Comparison of ENCODE assay signal across 26 cellular contexts in the genomic region with DNA sequence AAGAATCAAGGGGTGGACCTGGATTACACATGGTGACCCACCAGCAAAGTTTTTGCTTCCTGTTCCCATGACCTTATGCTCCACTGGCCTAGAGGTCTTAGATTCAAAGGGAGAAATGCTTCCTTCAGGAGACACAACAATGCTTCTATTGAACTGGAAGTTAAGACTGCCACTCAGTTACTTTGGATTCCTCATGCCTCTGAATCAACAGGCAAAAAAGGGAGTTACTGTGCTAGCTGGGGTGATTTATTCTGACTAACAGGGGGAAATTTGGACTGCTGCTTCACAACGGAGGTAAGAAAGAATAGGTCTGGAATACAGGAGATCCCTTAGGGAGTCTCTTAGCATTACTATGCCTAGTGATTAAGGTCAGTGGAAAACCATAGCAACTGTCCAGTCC. TPM values are rescaled to one million over a fixed set of nuclear protein-coding genes. Genes with fewer than 3 reads are reported as not detected.
DNase-seq lines count a peak whose midpoint lies in the region; ATAC-seq and TF ChIP-seq lines count a peak whose summit lies in the region.
"Had no signal": no experiment of that assay in that cellular context is flagged by ENCODE, and none has a peak within 500 bp of the region (broad histone marks: within the 10 kb centered on the region; RNA-seq: fewer than 3 reads in every experiment).

No MANE protein-coding gene starts in this region.

- H3K27ac Mint-ChIP-seq in HFFc6 = no peak overlapping the region
- H3K27ac Mint-ChIP-seq: CD4-positive, alpha-beta T cell had no signal

- TF ChIP-seq CTCF in mammary epithelial cell (conservative IDR thresholded peaks at IDR 0.05 in 1 of 2, IDR thresholded peaks at IDR 0.05 in 1 of 2; ENCODE audit: extremely low read depth in 1 of 2, insufficient read depth in 1 of 2, low read depth in 1 of 2, low read length in 2 of 2) = no peak
- TF ChIP-seq CTCF in breast epithelium (IDR thresholded peaks at IDR 0.05) = no peak
- no peak for TF ChIP-seq CTCF in epithelial cell of esophagus (IDR thresholded peaks at IDR 0.05; ENCODE audit: insufficient read depth, low read depth, low read length, missing control alignments)
- no peak for TF ChIP-seq CTCF in HFFc6 (IDR thresholded peaks at IDR 0.05)
- no peak for TF ChIP-seq CTCF in esophagus squamous epithelium (IDR thresholded peaks at IDR 0.05)

- H3K27ac ChIP-seq in mammary epithelial cell (ENCODE audit: insufficient read depth, low read depth, low read length) (no peak overlapping the region), breast epithelium (no peak overlapping the region), esophagus squamous epithelium (no peak overlapping the region)
- H3K27ac ChIP-seq: 22Rv1, BLaER1, HL-60 had no signal

- H3K9me3 Mint-ChIP-seq in HFFc6 = peaks cover 17% of the 10 kb centered on the region

- 36% methylated on average over 1 of the region's 1 CpG for WGBS in mammary epithelial cell (ENCODE audit: low coverage, missing lambda C conversion rate)
- WGBS in esophagus squamous epithelium, 2 donors = 33 to 40% methylated on average over 1 of the region's 1 CpG

- H3K27me3 ChIP-seq in mammary epithelial cell (ENCODE audit: insufficient read depth, low read length) (peaks cover 3% of the 10 kb centered on the region), breast epithelium (no peaks in the 10 kb centered on the region), esophagus squamous epithelium (peaks cover 0 to 10% (median 0%) of the 10 kb centered on the region in 4 donors)
- H3K27me3 ChIP-seq: BLaER1 had no signal

- BruUV-seq in mammary epithelial cell (replicated peaks; lab: Mats Ljungman, UMichigan) = no TSS peak

- H2AFZ ChIP-seq in mammary epithelial cell (ENCODE audit: low read depth, low read length) = no peak overlapping the region

- H3K79me2 ChIP-seq in mammary epithelial cell (ENCODE audit: insufficient read depth, low read length) = no peaks in the 10 kb centered on the region

- H3K4me3 Mint-ChIP-seq in HFFc6 = no peak overlapping the region
- H3K4me3 Mint-ChIP-seq: CD4-positive, alpha-beta T cell had no signal

- no peak overlapping the region for H3K9ac ChIP-seq in mammary epithelial cell (ENCODE audit: insufficient read depth, low read length)
- H3K9ac ChIP-seq: BLaER1 had no signal

- H3K36me3 ChIP-seq in mammary epithelial cell (ENCODE audit: insufficient read depth, low read length) = no peaks in the 10 kb centered on the region
- no peaks in the 10 kb centered on the region for H3K36me3 ChIP-seq in breast epithelium
- no peaks in the 10 kb centered on the region for H3K36me3 ChIP-seq in esophagus squamous epithelium
- H3K36me3 ChIP-seq: BLaER1, HAP-1 had no signal

- no peak for ATAC-seq in esophagus mucosa
- ATAC-seq: GM12878 had no signal

- CTCF ChIA-PET in mammary epithelial cell (lab: Charles Lee; ENCODE audit: low non-redundant PET) = no interaction called here

- no peak for TF ChIP-seq POLR2A in breast epithelium (IDR thresholded peaks at IDR 0.05)
- no peak for TF ChIP-seq POLR2A in esophagus squamous epithelium (IDR thresholded peaks at IDR 0.05)

- no peaks in the 10 kb centered on the region for H4K20me1 ChIP-seq in mammary epithelial cell (ENCODE audit: insufficient read depth, low read length)
- H4K20me1 ChIP-seq: BLaER1 had no signal

- no peaks in the 10 kb centered on the region for H3K9me3 ChIP-seq in mammary epithelial cell (replicated peaks; ENCODE audit: insufficient read depth, low read length)
- no peaks in the 10 kb centered on the region for H3K9me3 ChIP-seq in breast epithelium
- no peaks in the 10 kb centered on the region for H3K9me3 ChIP-seq in esophagus squamous epithelium
- H3K9me3 ChIP-seq: BLaER1, Caco-2, HAP-1 had no signal

- no peaks in the 10 kb centered on the region for H3K27me3 Mint-ChIP-seq in HFFc6 (ENCODE audit: insufficient read depth)

- H3K4me1 ChIP-seq in mammary epithelial cell (ENCODE audit: insufficient read depth, low read length) (no peaks in the 10 kb centered on the region), breast epithelium (no peaks in the 10 kb centered on the region), esophagus squamous epithelium (no peaks in the 10 kb centered on the region)
- H3K4me1 ChIP-seq: BLaER1, Caco-2, HAP-1 had no signal

- H3K4me2 ChIP-seq in mammary epithelial cell (ENCODE audit: insufficient read depth, low read depth, low read length) = no peak overlapping the region
- H3K4me2 ChIP-seq: BLaER1 had no signal

- H3K4me3 ChIP-seq in mammary epithelial cell (replicated peaks in 1 of 3; ENCODE audit: insufficient read depth in 1 of 3, low read depth in 2 of 3, low read length in 3 of 3) = no peak overlapping the region
- no peak overlapping the region for H3K4me3 ChIP-seq in breast epithelium
- no peak overlapping the region for H3K4me3 ChIP-seq in epithelial cell of esophagus (ENCODE audit: low read length)
- H3K4me3 ChIP-seq in esophagus squamous epithelium = no peak overlapping the region
- H3K4me3 ChIP-seq: BLaER1, GM12878, HAP-1 had no signal

- dilution Hi-C loops in mammary epithelial cell (cut with HindIII; ENCODE audit: low sequenced_read_pairs) = no loop called here

- in situ Hi-C loops in mammary epithelial cell (cut with MboI; ENCODE audit: low sequenced_read_pairs in 2 of 2) = no loop called here

- H3K36me3 Mint-ChIP-seq in HFFc6 (ENCODE audit: low read depth) = no peaks in the 10 kb centered on the region

- DNase-seq in mammary epithelial cell (peak; percentile 63), breast epithelium (ENCODE audit: low spot score in 2 of 2) (no peak), epithelial cell of esophagus (ENCODE audit: low read depth) (peak; percentile 28), midbrain (lab: John Stamatoyannopoulos, UW) (peak; percentile 14), NCI-H526 (lab: John Stamatoyannopoulos, UW) (no peak), HFFc6 (no peak), esophagus squamous epithelium (lab: John Stamatoyannopoulos, UW) (no peak)
- DNase-seq: ACHN; Caco-2; CD4-positive, alpha-beta T cell; DMS 273 treated with DMSO at 0.1 percent for 48 hours; DND-41; KBM-7; MM.1S; NCI-H1048; NCI-H1417 treated with DMSO at 0.1 percent for 48 hours; NCI-H187; NCI-H446 treated with DMSO at 0.1 percent for 48 hours; SIG-M5 had no signal

- H3K4me1 Mint-ChIP-seq in HFFc6 (ENCODE audit: low read depth) = no peaks in the 10 kb centered on the region

- intact Hi-C loops in mammary epithelial cell (cut with micrococcal nuclease) (no loop called here), breast epithelium (cut with DNase I; ENCODE audit: low total_unique reads) (no loop called here), esophagus squamous epithelium (cut with DNase I) (no loop called here)

RNA-seq across cellular contexts. Expression of gene TMEM229A, which starts 10.3 kb away (rescaled TPM):
- not detected for total RNA-seq in mammary epithelial cell
- not detected for polyA plus RNA-seq in mammary epithelial cell
- not detected for polyA minus RNA-seq in mammary epithelial cell
- not detected for total RNA-seq in breast epithelium
- total RNA-seq in HFFc6 (2021; fragmentation: NEBNext Ultra II Directional; extraction: Animal tissue kit (Norgen Biotek cat#: 25700)) = not detected
- not detected for total RNA-seq in esophagus squamous epithelium
- total RNA-seq in esophagus mucosa = not detected
- total RNA-seq: CD4-positive, alpha-beta T cell; GM12878; HT-29 had no signal
- polyA plus RNA-seq: GM12878 had no signal

Comparison
In these comparisons a context has a peak if more than half of its experiments do, and no peak if none do; other contexts are left out.
1. DNase-seq: peak in mammary epithelial cell (single experiment), epithelial cell of esophagus (single experiment) and midbrain (single experiment); none in breast epithelium (0 of 2), NCI-H526 (0 of 2), HFFc6 (single experiment) and esophagus squamous epithelium (single experiment).